21 cellular contexts compared by ENCODE assay signal in genomic region chr5:133889271-133889905, GRCh38.
"Had no signal": no experiment of that assay in that cellular context is flagged by ENCODE, and none has a peak within 500 bp of the region (broad histone marks: within the 10 kb centered on the region; RNA-seq: fewer than 3 reads in every experiment).

No MANE protein-coding gene starts in this region.

- ATAC-seq: effector memory CD8-positive, alpha-beta T cell; gastrocnemius medialis; left lobe of liver; right cardiac atrium; stimulated activated memory B cell treated with anti-CD40 and anti-IgM and Interleukin-4, amounts not matched to agents 10 μg/mL and 1 μg/mL and 100 μg/mL, for 72 hours had no signal

- H3K4me3 Mint-ChIP-seq: dendritic cell treated with granulocyte-macrophage colony-stimulating factor and Interleukin-4, amounts not matched to agents 40 ng/mL and 50 ng/mL, for 4 days; effector memory CD8-positive, alpha-beta T cell; neural crest cell; stimulated activated memory B cell treated with anti-CD40 and anti-IgM and Interleukin-4, amounts not matched to agents 10 μg/mL and 1 μg/mL and 100 μg/mL, for 72 hours; stimulated activated naive CD8-positive, alpha-beta T cell treated with anti-CD3 and anti-CD28 coated beads, Interleukin-15, Interleukin-2, amounts not matched to agents 100 ng/mL and 50 ng/mL, for 24 hours had no signal

- H3K36me3 Mint-ChIP-seq: stimulated activated memory B cell treated with anti-CD40 and anti-IgM and Interleukin-4, amounts not matched to agents 10 μg/mL and 1 μg/mL and 100 μg/mL, for 72 hours had no signal

- H3K27me3 Mint-ChIP-seq: stimulated activated memory B cell treated with anti-CD40 and anti-IgM and Interleukin-4, amounts not matched to agents 10 μg/mL and 1 μg/mL and 100 μg/mL, for 72 hours; stimulated activated naive CD8-positive, alpha-beta T cell treated with anti-CD3 and anti-CD28 coated beads, Interleukin-15, Interleukin-2, amounts not matched to agents 100 ng/mL and 50 ng/mL, for 24 hours had no signal

- H3K27ac ChIP-seq: epithelial cell of prostate, esophagus muscularis mucosa, gastrocnemius medialis, ovary, tibial artery, upper lobe of left lung had no signal

- H3K4me3 ChIP-seq: esophagus muscularis mucosa, gastrocnemius medialis, ovary, tibial artery, upper lobe of left lung had no signal

- DNase-seq: effector memory CD8-positive, alpha-beta T cell; gastrocnemius medialis; glutamatergic neuron; islet precursor cell; mammary epithelial cell; nucleus accumbens; ovary; right cardiac atrium; stimulated activated CD4-positive, alpha-beta T cell treated with anti-CD3 and anti-CD28 coated beads, Interleukin-15, amount 100 ng/mL, for 24 hours; stimulated activated CD4-positive, alpha-beta T cell treated with anti-CD3 and anti-CD28 coated beads, Interleukin-1b, Interleukin-23, amount 100 ng/mL, for 48 hours; stimulated activated CD4-positive, alpha-beta T cell treated with anti-CD3 and anti-CD28 coated beads, Interleukin-4, amount 100 ng/mL, for 24 hours; tibial artery; upper lobe of left lung had no signal

- H3K9me3 Mint-ChIP-seq: dendritic cell treated with granulocyte-macrophage colony-stimulating factor and Interleukin-4, amounts not matched to agents 40 ng/mL and 50 ng/mL, for 4 days; effector memory CD8-positive, alpha-beta T cell; stimulated activated memory B cell treated with anti-CD40 and anti-IgM and Interleukin-4, amounts not matched to agents 10 μg/mL and 1 μg/mL and 100 μg/mL, for 72 hours; stimulated activated naive CD8-positive, alpha-beta T cell treated with anti-CD3 and anti-CD28 coated beads, Interleukin-15, Interleukin-2, amounts not matched to agents 100 ng/mL and 50 ng/mL, for 24 hours had no signal

- H3K4me1 ChIP-seq: tibial artery, upper lobe of left lung had no signal

- H3K9me3 ChIP-seq: esophagus muscularis mucosa, gastrocnemius medialis, ovary, tibial artery, upper lobe of left lung had no signal

- H3K27ac Mint-ChIP-seq: dendritic cell treated with granulocyte-macrophage colony-stimulating factor and Interleukin-4, amounts not matched to agents 40 ng/mL and 50 ng/mL, for 4 days; effector memory CD8-positive, alpha-beta T cell; progenitor cell of endocrine pancreas; stimulated activated memory B cell treated with anti-CD40 and anti-IgM and Interleukin-4, amounts not matched to agents 10 μg/mL and 1 μg/mL and 100 μg/mL, for 72 hours; stimulated activated naive CD8-positive, alpha-beta T cell treated with anti-CD3 and anti-CD28 coated beads, Interleukin-15, Interleukin-2, amounts not matched to agents 100 ng/mL and 50 ng/mL, for 24 hours had no signal

- H3K27me3 ChIP-seq: esophagus muscularis mucosa, gastrocnemius medialis, ovary, tibial artery, upper lobe of left lung had no signal

- H3K36me3 ChIP-seq: esophagus muscularis mucosa, gastrocnemius medialis, ovary, tibial artery, upper lobe of left lung had no signal
